In genomic region chr16:86979061-86979460, GRCh38 we compare ENCODE assay signal across 9 cellular contexts.
"Had no signal": no experiment of that assay in that cellular context is flagged by ENCODE, and none has a peak within 500 bp of the region (broad histone marks: within the 10 kb centered on the region; RNA-seq: fewer than 3 reads in every experiment).

No MANE protein-coding gene starts in this region.

- ATAC-seq: GM23338, HepG2 had no signal

- DNase-seq: H9, HCEC 1CT, HFFc6, KG1 had no signal

- FAIRE-seq: H1, H54, HepG2 had no signal

- H2AFZ ChIP-seq: GM23338 had no signal

- H3K4me3 ChIP-seq: GM23338 had no signal

- H3K27ac ChIP-seq: HL-60 had no signal

- H3K4me2 ChIP-seq: GM23338 had no signal
